In genomic region chr10:945778-946177, GRCh38 we compare ENCODE assay signal across 1 cellular context.
TF ChIP-seq lines count a peak whose summit lies in the region.

No MANE protein-coding gene starts in this region.

TF ChIP-seq in GM23338, 12 proteins besides CTCF, POLR2A, EP300 and RAD21 (continued from another document):
- TF ChIP-seq, protein P1, sequence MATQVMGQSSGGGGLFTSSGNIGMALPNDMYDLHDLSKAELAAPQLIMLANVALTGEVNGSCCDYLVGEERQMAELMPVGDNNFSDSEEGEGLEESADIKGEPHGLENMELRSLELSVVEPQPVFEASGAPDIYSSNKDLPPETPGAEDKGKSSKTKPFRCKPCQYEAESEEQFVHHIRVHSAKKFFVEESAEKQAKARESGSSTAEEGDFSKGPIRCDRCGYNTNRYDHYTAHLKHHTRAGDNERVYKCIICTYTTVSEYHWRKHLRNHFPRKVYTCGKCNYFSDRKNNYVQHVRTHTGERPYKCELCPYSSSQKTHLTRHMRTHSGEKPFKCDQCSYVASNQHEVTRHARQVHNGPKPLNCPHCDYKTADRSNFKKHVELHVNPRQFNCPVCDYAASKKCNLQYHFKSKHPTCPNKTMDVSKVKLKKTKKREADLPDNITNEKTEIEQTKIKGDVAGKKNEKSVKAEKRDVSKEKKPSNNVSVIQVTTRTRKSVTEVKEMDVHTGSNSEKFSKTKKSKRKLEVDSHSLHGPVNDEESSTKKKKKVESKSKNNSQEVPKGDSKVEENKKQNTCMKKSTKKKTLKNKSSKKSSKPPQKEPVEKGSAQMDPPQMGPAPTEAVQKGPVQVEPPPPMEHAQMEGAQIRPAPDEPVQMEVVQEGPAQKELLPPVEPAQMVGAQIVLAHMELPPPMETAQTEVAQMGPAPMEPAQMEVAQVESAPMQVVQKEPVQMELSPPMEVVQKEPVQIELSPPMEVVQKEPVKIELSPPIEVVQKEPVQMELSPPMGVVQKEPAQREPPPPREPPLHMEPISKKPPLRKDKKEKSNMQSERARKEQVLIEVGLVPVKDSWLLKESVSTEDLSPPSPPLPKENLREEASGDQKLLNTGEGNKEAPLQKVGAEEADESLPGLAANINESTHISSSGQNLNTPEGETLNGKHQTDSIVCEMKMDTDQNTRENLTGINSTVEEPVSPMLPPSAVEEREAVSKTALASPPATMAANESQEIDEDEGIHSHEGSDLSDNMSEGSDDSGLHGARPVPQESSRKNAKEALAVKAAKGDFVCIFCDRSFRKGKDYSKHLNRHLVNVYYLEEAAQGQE (IDR thresholded peaks at IDR 0.05; ENCODE audit: unreplicated experiment), result no peak
- no peak for TF ChIP-seq POLR2AphosphoS5 (IDR thresholded peaks at IDR 0.05; ENCODE audit: low read depth)
- no peak for TF ChIP-seq ZNF114 (CRISPR knock-in tag; IDR thresholded peaks at IDR 0.05)
- TF ChIP-seq, protein P2, sequence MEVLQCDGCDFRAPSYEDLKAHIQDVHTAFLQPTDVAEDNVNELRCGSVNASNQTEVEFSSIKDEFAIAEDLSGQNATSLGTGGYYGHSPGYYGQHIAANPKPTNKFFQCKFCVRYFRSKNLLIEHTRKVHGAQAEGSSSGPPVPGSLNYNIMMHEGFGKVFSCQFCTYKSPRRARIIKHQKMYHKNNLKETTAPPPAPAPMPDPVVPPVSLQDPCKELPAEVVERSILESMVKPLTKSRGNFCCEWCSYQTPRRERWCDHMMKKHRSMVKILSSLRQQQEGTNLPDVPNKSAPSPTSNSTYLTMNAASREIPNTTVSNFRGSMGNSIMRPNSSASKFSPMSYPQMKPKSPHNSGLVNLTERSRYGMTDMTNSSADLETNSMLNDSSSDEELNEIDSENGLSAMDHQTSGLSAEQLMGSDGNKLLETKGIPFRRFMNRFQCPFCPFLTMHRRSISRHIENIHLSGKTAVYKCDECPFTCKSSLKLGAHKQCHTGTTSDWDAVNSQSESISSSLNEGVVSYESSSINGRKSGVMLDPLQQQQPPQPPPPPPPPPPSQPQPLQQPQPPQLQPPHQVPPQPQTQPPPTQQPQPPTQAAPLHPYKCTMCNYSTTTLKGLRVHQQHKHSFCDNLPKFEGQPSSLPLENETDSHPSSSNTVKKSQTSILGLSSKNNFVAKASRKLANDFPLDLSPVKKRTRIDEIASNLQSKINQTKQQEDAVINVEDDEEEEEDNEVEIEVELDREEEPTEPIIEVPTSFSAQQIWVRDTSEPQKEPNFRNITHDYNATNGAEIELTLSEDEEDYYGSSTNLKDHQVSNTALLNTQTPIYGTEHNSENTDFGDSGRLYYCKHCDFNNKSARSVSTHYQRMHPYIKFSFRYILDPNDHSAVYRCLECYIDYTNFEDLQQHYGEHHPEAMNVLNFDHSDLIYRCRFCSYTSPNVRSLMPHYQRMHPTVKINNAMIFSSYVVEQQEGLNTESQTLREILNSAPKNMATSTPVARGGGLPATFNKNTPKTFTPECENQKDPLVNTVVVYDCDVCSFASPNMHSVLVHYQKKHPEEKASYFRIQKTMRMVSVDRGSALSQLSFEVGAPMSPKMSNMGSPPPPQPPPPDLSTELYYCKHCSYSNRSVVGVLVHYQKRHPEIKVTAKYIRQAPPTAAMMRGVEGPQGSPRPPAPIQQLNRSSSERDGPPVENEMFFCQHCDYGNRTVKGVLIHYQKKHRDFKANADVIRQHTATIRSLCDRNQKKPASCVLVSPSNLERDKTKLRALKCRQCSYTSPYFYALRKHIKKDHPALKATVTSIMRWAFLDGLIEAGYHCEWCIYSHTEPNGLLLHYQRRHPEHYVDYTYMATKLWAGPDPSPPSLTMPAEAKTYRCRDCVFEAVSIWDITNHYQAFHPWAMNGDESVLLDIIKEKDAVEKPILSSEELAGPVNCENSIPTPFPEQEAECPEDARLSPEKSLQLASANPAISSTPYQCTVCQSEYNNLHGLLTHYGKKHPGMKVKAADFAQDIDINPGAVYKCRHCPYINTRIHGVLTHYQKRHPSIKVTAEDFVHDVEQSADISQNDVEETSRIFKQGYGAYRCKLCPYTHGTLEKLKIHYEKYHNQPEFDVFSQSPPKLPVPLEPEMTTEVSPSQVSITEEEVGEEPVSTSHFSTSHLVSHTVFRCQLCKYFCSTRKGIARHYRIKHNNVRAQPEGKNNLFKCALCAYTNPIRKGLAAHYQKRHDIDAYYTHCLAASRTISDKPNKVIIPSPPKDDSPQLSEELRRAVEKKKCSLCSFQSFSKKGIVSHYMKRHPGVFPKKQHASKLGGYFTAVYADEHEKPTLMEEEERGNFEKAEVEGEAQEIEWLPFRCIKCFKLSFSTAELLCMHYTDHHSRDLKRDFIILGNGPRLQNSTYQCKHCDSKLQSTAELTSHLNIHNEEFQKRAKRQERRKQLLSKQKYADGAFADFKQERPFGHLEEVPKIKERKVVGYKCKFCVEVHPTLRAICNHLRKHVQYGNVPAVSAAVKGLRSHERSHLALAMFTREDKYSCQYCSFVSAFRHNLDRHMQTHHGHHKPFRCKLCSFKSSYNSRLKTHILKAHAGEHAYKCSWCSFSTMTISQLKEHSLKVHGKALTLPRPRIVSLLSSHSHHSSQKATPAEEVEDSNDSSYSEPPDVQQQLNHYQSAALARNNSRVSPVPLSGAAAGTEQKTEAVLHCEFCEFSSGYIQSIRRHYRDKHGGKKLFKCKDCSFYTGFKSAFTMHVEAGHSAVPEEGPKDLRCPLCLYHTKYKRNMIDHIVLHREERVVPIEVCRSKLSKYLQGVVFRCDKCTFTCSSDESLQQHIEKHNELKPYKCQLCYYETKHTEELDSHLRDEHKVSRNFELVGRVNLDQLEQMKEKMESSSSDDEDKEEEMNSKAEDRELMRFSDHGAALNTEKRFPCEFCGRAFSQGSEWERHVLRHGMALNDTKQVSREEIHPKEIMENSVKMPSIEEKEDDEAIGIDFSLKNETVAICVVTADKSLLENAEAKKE (CRISPR knock-in tag; IDR thresholded peaks at IDR 0.05), result no peak
